ENCODE assay signal across 8 cellular contexts in genomic region chr1:3856923-3857790, GRCh38. TPM values are rescaled to one million over a fixed set of nuclear protein-coding genes. Genes with fewer than 3 reads are reported as not detected.
A peak's percentile ranks its signal among the peaks of the same experiment; 100 is the strongest.
DNase-seq lines count a peak whose midpoint lies in the region; TF ChIP-seq lines count a peak whose summit lies in the region.

TSS of gene CEP104 (minus strand) at chr1:3857211. CDS start at chr1:3852407, 4,804 bp downstream.
TSS of gene DFFB (plus strand) at chr1:3857476. CDS start at chr1:3857604, 128 bp downstream.

- H3K4me3 Mint-ChIP-seq in HFFc6 (peak within 1 kb of the TSS; percentile 96), osteocyte (ENCODE audit: unreplicated experiment) (peak within 1 kb of the TSS; percentile 93)
- H3K4me3 Mint-ChIP-seq in activated naive CD8-positive, alpha-beta T cell = peak within 1 kb of the TSS; percentile 97

- H3K27ac Mint-ChIP-seq in HFFc6 (peak within 1 kb of the TSS; percentile 64), osteocyte (ENCODE audit: unreplicated experiment) (peak within 1 kb of the TSS; percentile 80)
- peak within 1 kb of the TSS; percentile 88 for H3K27ac Mint-ChIP-seq in activated naive CD8-positive, alpha-beta T cell

- H3K36me3 ChIP-seq in thyroid gland = no peaks in the 10 kb centered on the region

- peaks cover 34% of the 10 kb centered on the region for H3K4me1 Mint-ChIP-seq in HFFc6 (ENCODE audit: low read depth)
- H3K4me1 Mint-ChIP-seq in activated naive CD8-positive, alpha-beta T cell (ENCODE audit: low read depth) = peaks cover 36% of the 10 kb centered on the region
- H3K4me1 Mint-ChIP-seq in osteocyte (ENCODE audit: unreplicated experiment) = peaks cover 31% of the 10 kb centered on the region

- no peaks in the 10 kb centered on the region for H3K9me3 Mint-ChIP-seq in HFFc6
- no peaks in the 10 kb centered on the region for H3K9me3 Mint-ChIP-seq in activated naive CD8-positive, alpha-beta T cell (ENCODE audit: low read depth)
- H3K9me3 Mint-ChIP-seq in osteocyte (ENCODE audit: unreplicated experiment) = no peaks in the 10 kb centered on the region

- H3K9me3 ChIP-seq in thyroid gland = no peaks in the 10 kb centered on the region

- peak; percentile 35 to 92 for TF ChIP-seq POLR2A in thyroid gland (IDR thresholded peaks at IDR 0.05)

- DNase-seq in HFFc6 = peak; percentile 73
- DNase-seq in NAMALWA (ENCODE audit: low spot score) = peak; percentile 100
- DNase-seq in SKM-1 (lab: John Stamatoyannopoulos, UW; ENCODE audit: unreplicated experiment) = peak; percentile 74
- peak; percentile 81 to 95 (median 90) for DNase-seq in head of caudate nucleus
- peak; percentile 96 for DNase-seq in osteocyte (ENCODE audit: extremely low spot score, unreplicated experiment)
- peak; percentile 99 for DNase-seq in thyroid gland

- TF ChIP-seq CTCF in HFFc6 (IDR thresholded peaks at IDR 0.05) (no peak), osteocyte (IDR thresholded peaks at IDR 0.05) (no peak), thyroid gland (IDR thresholded peaks at IDR 0.05) (peak in 4 of 6 experiments; percentile 32 to 72 (median 46))

- no peaks in the 10 kb centered on the region for H3K27me3 ChIP-seq in thyroid gland

- H3K27ac ChIP-seq in thyroid gland = peak within 1 kb of the TSS; percentile 60 to 72 (median 63)

- intact Hi-C loops in head of caudate nucleus (cut with DNase I) = loop anchor here (5.0 kb wide), 1 partner anchor 45 kb away; the partner anchor contains the start of gene C1orf174
- intact Hi-C loops in thyroid gland (cut with DNase I) = loop anchor here (5.0 kb wide), 1 partner anchor 40 kb away; no protein-coding TSS in a partner anchor

- H3K4me1 ChIP-seq in thyroid gland = peaks cover 18 to 23% of the 10 kb centered on the region in 2 donors

- H3K27me3 Mint-ChIP-seq in HFFc6 (ENCODE audit: insufficient read depth) = peaks cover 1% of the 10 kb centered on the region; the same call in 1 of the 2 replicates
- no peaks in the 10 kb centered on the region for H3K27me3 Mint-ChIP-seq in activated naive CD8-positive, alpha-beta T cell
- H3K27me3 Mint-ChIP-seq in osteocyte (ENCODE audit: unreplicated experiment) = no peaks in the 10 kb centered on the region

- peak within 1 kb of the TSS; percentile 83 for H3K4me3 ChIP-seq in GM08714 (ENCODE audit: low read length)
- peak within 1 kb of the TSS; percentile 56 to 89 (median 64) for H3K4me3 ChIP-seq in thyroid gland (replicated peaks in 1 of 3)

- H3K36me3 Mint-ChIP-seq in HFFc6 (ENCODE audit: low read depth) (no peaks in the 10 kb centered on the region), osteocyte (ENCODE audit: unreplicated experiment) (peaks cover 2% of the 10 kb centered on the region)
- H3K36me3 Mint-ChIP-seq in activated naive CD8-positive, alpha-beta T cell = peaks cover 2% of the 10 kb centered on the region

- WGBS in thyroid gland, 2 donors = 0% methylated on average over 5 to 24 of the region's 73 CpGs

RNA-seq across cellular contexts. Expression of gene CEP104, which starts in this region (rescaled TPM):
- total RNA-seq in HFFc6 (2021; fragmentation: NEBNext Ultra II Directional; extraction: Animal tissue kit (Norgen Biotek cat#: 25700)) = 10 to 100 TPM; 43.2 to 63.4 (median 52.9) TPM
- total RNA-seq in osteocyte (35.1 and 45.4 TPM in 2 replicates), thyroid gland (10 to 100 TPM; 26.0 to 41.6 (median 30.8) TPM)

RNA-seq across cellular contexts. Expression of gene DFFB, which starts in this region (rescaled TPM):
- total RNA-seq in HFFc6 (2021; fragmentation: NEBNext Ultra II Directional; extraction: Animal tissue kit (Norgen Biotek cat#: 25700)) = 1 to 10 TPM; 4.5 to 5.8 (median 5.2) TPM
- total RNA-seq in osteocyte = 7.1 and 11.0 TPM in 2 replicates
- 1 to 10 TPM; 5.1 to 8.6 (median 6.8) TPM for total RNA-seq in thyroid gland

Comparison
In these comparisons a context has a peak if more than half of its experiments do, and no peak if none do; other contexts are left out.
1. Peak in every context shown above with its lines: DNase-seq, H3K4me3 ChIP-seq and H3K27ac ChIP-seq.
2. CTCF ChIP-seq: peak in thyroid gland (4 of 6); none in HFFc6 (single experiment) and osteocyte (single experiment).